In genomic region chr12:21129906-21130305, GRCh38 we compare ENCODE assay signal across 33 cellular contexts. TPM values are rescaled to one million over a fixed set of nuclear protein-coding genes. Genes with fewer than 3 reads are reported as not detected.
"Had no signal": no experiment of that assay in that cellular context is flagged by ENCODE, and none has a peak within 500 bp of the region (broad histone marks: within the 10 kb centered on the region; RNA-seq: fewer than 3 reads in every experiment).

No MANE protein-coding gene starts in this region.

- H3K9me3 Mint-ChIP-seq: activated naive CD4-positive, alpha-beta T cell treated with anti-CD3 and anti-CD28 coated beads, Interleukin-2, amount 50 U/mL, for 24 hours; activated T-helper 17 cell treated with anti-CD3 and anti-CD28 coated beads, Interleukin-2, amount 50 U/mL, for 72 hours; type B pancreatic cell had no signal

- H2AFZ ChIP-seq: parathyroid adenoma had no signal

- H3K36me3 Mint-ChIP-seq: activated naive CD4-positive, alpha-beta T cell treated with anti-CD3 and anti-CD28 coated beads, Interleukin-2, amount 50 U/mL, for 24 hours; memory B cell; naive thymus-derived CD4-positive, alpha-beta T cell; type B pancreatic cell had no signal

- H3K4me1 ChIP-seq: breast epithelium, parathyroid adenoma, right atrium auricular region, spleen, uterus had no signal

- H3K4me3 Mint-ChIP-seq: activated B cell treated with CpG ODN at 0.5 μM for 24 hours; activated CD8-positive, alpha-beta T cell treated with anti-CD3 and anti-CD28 coated beads for 36 hours; activated naive CD4-positive, alpha-beta T cell treated with anti-CD3 and anti-CD28 coated beads, Interleukin-2, amount 50 U/mL, for 24 hours; activated naive CD8-positive, alpha-beta T cell treated with anti-CD3 and anti-CD28 coated beads, Interleukin-2, amount 50 U/mL, for 24 hours; activated T-cell treated with anti-CD3 and anti-CD28 coated beads, Interleukin-2, amount 50 U/mL, for 4 hours; activated T-helper 17 cell treated with anti-CD3 and anti-CD28 coated beads, Interleukin-2, amount 50 U/mL, for 72 hours; memory B cell; naive thymus-derived CD4-positive, alpha-beta T cell; neural crest cell; T-helper 2 cell treated with Interferon-gamma antibody and Interleukin-4, amounts not matched to agents 5 μg/mL and 100 μg/mL, for 36 hours; type B pancreatic cell had no signal

- H3K27me3 Mint-ChIP-seq: activated B cell treated with CpG ODN at 0.5 μM for 24 hours; activated CD8-positive, alpha-beta T cell treated with anti-CD3 and anti-CD28 coated beads for 36 hours; activated naive CD4-positive, alpha-beta T cell treated with anti-CD3 and anti-CD28 coated beads, Interleukin-2, amount 50 U/mL, for 24 hours; activated naive CD8-positive, alpha-beta T cell treated with anti-CD3 and anti-CD28 coated beads, Interleukin-2, amount 50 U/mL, for 24 hours; activated T-helper 17 cell treated with anti-CD3 and anti-CD28 coated beads, Interleukin-2, amount 50 U/mL, for 72 hours; memory B cell; naive thymus-derived CD4-positive, alpha-beta T cell; type B pancreatic cell had no signal

- FAIRE-seq: colon, frontal cortex had no signal

- H3K9ac ChIP-seq: parathyroid adenoma had no signal

- H3K27me3 ChIP-seq: breast epithelium, esophagus muscularis mucosa, right atrium auricular region, spleen, uterus had no signal

- H3K4me3 ChIP-seq: breast epithelium, esophagus muscularis mucosa, right atrium auricular region, spleen, uterus had no signal

- H3K36me3 ChIP-seq: breast epithelium, esophagus muscularis mucosa, right atrium auricular region, spleen, uterus had no signal

- DNase-seq: activated B cell treated with CpG ODN at 0.5 μM for 24 hours; activated CD4-positive, alpha-beta T cell treated with anti-CD3 and anti-CD28 coated beads, Interleukin-2, amount 50 U/mL, for 1 hour; activated CD8-positive, alpha-beta T cell treated with anti-CD3 and anti-CD28 coated beads for 36 hours; activated gamma-delta T cell treated with Interleukin-2 at 50 U/mL for 16 hours; activated naive CD8-positive, alpha-beta T cell treated with anti-CD3 and anti-CD28 coated beads, Interleukin-2, amount 50 U/mL, for 24 hours; activated T-cell treated with anti-CD3 and anti-CD28 coated beads, Interleukin-2, amount 50 U/mL, for 4 hours; central memory CD4-positive, alpha-beta T cell; dermis blood vessel endothelial cell; effector CD4-positive, alpha-beta T cell; islet precursor cell; midbrain; naive thymus-derived CD4-positive, alpha-beta T cell; nucleus accumbens; spleen; stimulated activated naive CD8-positive, alpha-beta T cell treated with anti-CD3 and anti-CD28 coated beads, Interleukin-15, Interleukin-2, amounts not matched to agents 100 U/mL and 50 U/mL, for 24 hours; T-helper 1 cell; uterus had no signal

- H3K27ac ChIP-seq: breast epithelium, esophagus muscularis mucosa, parathyroid adenoma, right atrium auricular region, spleen, uterus had no signal

- ATAC-seq: activated CD8-positive, alpha-beta T cell treated with anti-CD3 and anti-CD28 coated beads for 36 hours; activated naive CD8-positive, alpha-beta T cell treated with anti-CD3 and anti-CD28 coated beads, Interleukin-2, amount 50 U/mL, for 24 hours; activated T-cell treated with anti-CD3 and anti-CD28 coated beads, Interleukin-2, amount 50 U/mL, for 4 hours; activated T-helper 17 cell treated with anti-CD3 and anti-CD28 coated beads, Interleukin-2, amount 50 U/mL, for 72 hours; naive thymus-derived CD4-positive, alpha-beta T cell; stimulated activated naive CD8-positive, alpha-beta T cell treated with anti-CD3 and anti-CD28 coated beads, Interleukin-15, Interleukin-2, amounts not matched to agents 100 U/mL and 50 U/mL, for 24 hours had no signal

- H3K27ac Mint-ChIP-seq: activated B cell treated with CpG ODN at 0.5 μM for 24 hours; activated CD8-positive, alpha-beta T cell treated with anti-CD3 and anti-CD28 coated beads for 36 hours; activated naive CD4-positive, alpha-beta T cell treated with anti-CD3 and anti-CD28 coated beads, Interleukin-2, amount 50 U/mL, for 24 hours; activated naive CD8-positive, alpha-beta T cell treated with anti-CD3 and anti-CD28 coated beads, Interleukin-2, amount 50 U/mL, for 24 hours; activated T-helper 17 cell treated with anti-CD3 and anti-CD28 coated beads, Interleukin-2, amount 50 U/mL, for 72 hours; memory B cell; naive thymus-derived CD4-positive, alpha-beta T cell; T-helper 2 cell treated with Interferon-gamma antibody and Interleukin-4, amounts not matched to agents 5 μg/mL and 100 μg/mL, for 36 hours; type B pancreatic cell had no signal

- H3K9me3 ChIP-seq: breast epithelium, esophagus muscularis mucosa, right atrium auricular region, uterus had no signal

- H3K79me2 ChIP-seq: parathyroid adenoma had no signal

- H3K4me1 Mint-ChIP-seq: activated B cell treated with CpG ODN at 0.5 μM for 24 hours; activated naive CD4-positive, alpha-beta T cell treated with anti-CD3 and anti-CD28 coated beads, Interleukin-2, amount 50 U/mL, for 24 hours; activated naive CD8-positive, alpha-beta T cell treated with anti-CD3 and anti-CD28 coated beads, Interleukin-2, amount 50 U/mL, for 24 hours; activated T-helper 17 cell treated with anti-CD3 and anti-CD28 coated beads, Interleukin-2, amount 50 U/mL, for 72 hours; memory B cell; naive thymus-derived CD4-positive, alpha-beta T cell; neural crest cell had no signal

RNA-seq across cellular contexts. Expression of gene SLCO1B1, which starts 1.1 kb away (rescaled TPM):
- total RNA-seq: activated B cell treated with CpG ODN at 0.5 μM for 24 hours; activated CD8-positive, alpha-beta T cell treated with anti-CD3 and anti-CD28 coated beads for 36 hours; activated T-cell treated with anti-CD3 and anti-CD28 coated beads, Interleukin-2, amount 50 U/mL, for 4 hours; activated T-helper 17 cell treated with anti-CD3 and anti-CD28 coated beads, Interleukin-2, amount 50 U/mL, for 72 hours; dermis blood vessel endothelial cell; esophagus muscularis mucosa; frontal cortex; lower leg skin; naive thymus-derived CD4-positive, alpha-beta T cell; pulmonary artery endothelial cell; right atrium auricular region; spleen; subcutaneous adipose tissue had no signal
- polyA plus RNA-seq: naive thymus-derived CD4-positive, alpha-beta T cell; spleen; thymus had no signal
